In genomic region chr3:129383292-129383860, GRCh38 we compare ENCODE assay signal across 1 cellular context.
TF ChIP-seq lines count a peak whose summit lies in the region.

No MANE protein-coding gene starts in this region.

TF ChIP-seq in GM12878, 131 proteins besides CTCF, POLR2A, EP300 and RAD21 (continued from another document):
- TF ChIP-seq USF2 (IDR thresholded peaks at IDR 0.05; ENCODE audit: borderline replicate concordance, low read depth, low read length) = no peak
TF ChIP-seq in GM12878: peak in this region for 4.
